20 cellular contexts compared by ENCODE assay signal in genomic region chr2:121830809-121831208, GRCh38.
DNase-seq lines count a peak whose midpoint lies in the region; ATAC-seq, FAIRE-seq and TF ChIP-seq lines count a peak whose summit lies in the region.
"Had no signal": no experiment of that assay in that cellular context is flagged by ENCODE, and none has a peak within 500 bp of the region (broad histone marks: within the 10 kb centered on the region; RNA-seq: fewer than 3 reads in every experiment).

No MANE protein-coding gene starts in this region.

- DNase-seq in DMS53 (lab: John Stamatoyannopoulos, UW), result peak; percentile 47
- DNase-seq in DMS53 treated with DMSO at 0.1 percent for 48 hours (lab: John Stamatoyannopoulos, UW; ENCODE audit: unreplicated experiment), result no peak
- no peak for DNase-seq in RWPE2 (ENCODE audit: low spot score)
- peak; percentile 20 for DNase-seq in bronchial epithelial cell (ENCODE audit: low read depth)
- no peak for DNase-seq in T-helper 1 cell
- DNase-seq in activated CD4-positive, alpha-beta T cell treated with anti-CD3 and anti-CD28 coated beads, Interleukin-2, amount 50 U/mL, for 48 hours, result no peak
- DNase-seq: AML-193; Caco-2; CD4-positive, alpha-beta T cell; DMS79 treated with DMSO at 0.1 percent for 48 hours; GF-D8; GM23248; IMR-90 had no signal

- H3K36me3 ChIP-seq in RWPE2 (ENCODE audit: low read depth), result no peaks in the 10 kb centered on the region
- H3K36me3 ChIP-seq in bronchial epithelial cell (ENCODE audit: control insufficient read depth, insufficient read depth, low read length), result no peaks in the 10 kb centered on the region
- H3K36me3 ChIP-seq: HAP-1 had no signal

- no peaks in the 10 kb centered on the region for H3K9me3 ChIP-seq in RWPE2 (ENCODE audit: severe bottlenecking)
- H3K9me3 ChIP-seq: A549, Caco-2, HAP-1 had no signal

- no peak for FAIRE-seq in bronchial epithelial cell (lab: Jason Lieb, UNC)
- FAIRE-seq: A549, D721Med, K562 had no signal

- H3K4me3 ChIP-seq in RWPE2 (ENCODE audit: severe bottlenecking) (no peak overlapping the region), bronchial epithelial cell (ENCODE audit: low read depth, low read length) (no peak overlapping the region)
- H3K4me3 ChIP-seq: A549, GM23248, HAP-1, K562 had no signal

- peaks cover 5% of the 10 kb centered on the region for H3K4me1 ChIP-seq in RWPE2 (ENCODE audit: insufficient read depth, poor library complexity, severe bottlenecking)
- H3K4me1 ChIP-seq: A549, Caco-2, HAP-1 had no signal

- H3K27me3 ChIP-seq in RWPE2 (ENCODE audit: insufficient read depth, poor library complexity, severe bottlenecking) (peaks cover under 1% of the 10 kb centered on the region), bronchial epithelial cell (ENCODE audit: control insufficient read depth, insufficient read depth, low read length) (no peaks in the 10 kb centered on the region)

- no peak overlapping the region for H3K27ac ChIP-seq in RWPE2 (ENCODE audit: poor library complexity, severe bottlenecking)
- H3K27ac ChIP-seq: 22Rv1, A549, C4-2B, GM23248 had no signal

- ATAC-seq in RWPE2 (ENCODE audit: low read depth), result peak; percentile 73
- no peak for ATAC-seq in GM21723 (IDR thresholded peaks at IDR 0.05; ENCODE audit: unreplicated experiment)
- ATAC-seq: A549, K562 had no signal

- TF ChIP-seq CTCF in RWPE2 (IDR thresholded peaks at IDR 0.05; ENCODE audit: poor library complexity, severe bottlenecking), result no peak
- no peak for TF ChIP-seq CTCF in bronchial epithelial cell (IDR thresholded peaks at IDR 0.05; ENCODE audit: insufficient read depth, low read length, severe bottlenecking)

Comparison
In these comparisons a context has a peak if more than half of its experiments do, and no peak if none do; other contexts are left out.
1. DNase-seq: peak in DMS53 (single experiment) and bronchial epithelial cell (single experiment); none in DMS53 treated with DMSO at 0.1 percent for 48 hours (single experiment), RWPE2 (single experiment), T-helper 1 cell (0 of 5) and activated CD4-positive, alpha-beta T cell treated with anti-CD3 and anti-CD28 coated beads, Interleukin-2, amount 50 U/mL, for 48 hours (0 of 2).